ENCODE assay signal across 36 cellular contexts in the genomic region with DNA sequence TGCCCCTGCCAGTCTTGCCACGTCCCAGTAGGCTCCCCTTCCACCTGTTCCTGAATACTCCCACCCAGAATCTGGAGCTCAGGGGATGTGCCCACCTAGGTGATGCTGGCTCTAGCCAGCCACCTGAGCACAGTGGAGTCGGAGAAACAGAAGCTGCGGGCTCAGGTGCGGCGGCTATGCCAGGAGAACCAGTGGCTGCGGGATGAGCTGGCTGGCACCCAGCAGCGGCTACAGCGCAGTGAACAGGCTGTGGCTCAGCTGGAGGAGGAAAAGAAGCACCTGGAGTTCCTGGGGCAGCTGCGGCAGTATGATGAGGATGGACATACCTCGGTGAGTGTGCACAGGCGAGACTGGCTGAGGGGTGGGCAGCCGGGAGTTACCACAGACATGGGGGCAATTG.
"Had no signal": no experiment of that assay in that cellular context is flagged by ENCODE, and none has a peak within 500 bp of the region (broad histone marks: within the 10 kb centered on the region; RNA-seq: fewer than 3 reads in every experiment).

No MANE protein-coding gene starts in this region.

- H3K4me3 Mint-ChIP-seq: activated B cell treated with CpG ODN at 0.5 μM for 24 hours; activated CD4-positive, alpha-beta memory T cell treated with anti-CD3 and anti-CD28 coated beads for 36 hours; activated CD4-positive, alpha-beta T cell treated with anti-CD3 and anti-CD28 coated beads, Interleukin-2, amount 10 ng/mL, durations not matched to agents 24 days and 14 days; activated CD8-positive, alpha-beta T cell treated with anti-CD3 and anti-CD28 coated beads for 36 hours; activated naive CD4-positive, alpha-beta T cell treated with anti-CD3 and anti-CD28 coated beads for 36 hours; activated naive CD8-positive, alpha-beta T cell treated with anti-CD3 and anti-CD28 coated beads for 36 hours; activated T-cell treated with anti-CD3 and anti-CD28 coated beads, Interleukin-2, amount 50 U/mL, for 4 hours; activated T-cell treated with anti-CD3 and anti-CD28 coated beads, Interleukin-2, amount 50 U/mL, for 72 hours; activated T-helper 1 cell treated with anti-CD3 and anti-CD28 coated beads, Interleukin-12 subunit alpha, Interleukin-12 subunit beta, Interleukin-2, Interleukin-4 antibody, amounts not matched to agents 30 ng/mL and 10 ng/mL and 1 ng/mL, durations not matched to agents 14 hours and 24 hours and 36 hours; activated T-helper 17 cell treated with anti-CD3 and anti-CD28 coated beads, Interleukin-2, amount 50 U/mL, for 72 hours; brain; central memory CD8-positive, alpha-beta T cell; T-helper 1 cell treated with Interleukin-12 subunit alpha and Interleukin-12 subunit beta and Interleukin-4 antibody, amounts not matched to agents 30 μg/mL and 1 μg/mL, for 36 hours; T-helper 2 cell treated with Interferon-gamma antibody and Interleukin-4, amounts not matched to agents 5 μg/mL and 100 μg/mL, for 36 hours had no signal

- H3K27ac Mint-ChIP-seq: activated B cell treated with CpG ODN at 0.5 μM for 24 hours; activated CD4-positive, alpha-beta memory T cell treated with anti-CD3 and anti-CD28 coated beads for 36 hours; activated CD4-positive, alpha-beta T cell treated with anti-CD3 and anti-CD28 coated beads, Interleukin-2, amount 10 ng/mL, durations not matched to agents 24 days and 14 days; activated CD8-positive, alpha-beta T cell treated with anti-CD3 and anti-CD28 coated beads for 36 hours; activated naive CD4-positive, alpha-beta T cell treated with anti-CD3 and anti-CD28 coated beads for 36 hours; activated naive CD4-positive, alpha-beta T cell treated with anti-CD3 and anti-CD28 coated beads, Interleukin-2, amount 50 U/mL, for 72 hours; activated naive CD8-positive, alpha-beta T cell treated with anti-CD3 and anti-CD28 coated beads for 36 hours; activated T-cell treated with anti-CD3 and anti-CD28 coated beads, Interleukin-2, amount 50 U/mL, for 72 hours; activated T-helper 1 cell treated with anti-CD3 and anti-CD28 coated beads, Interleukin-12 subunit alpha, Interleukin-12 subunit beta, Interleukin-2, Interleukin-4 antibody, amounts not matched to agents 30 ng/mL and 10 ng/mL and 1 ng/mL, durations not matched to agents 14 hours and 24 hours and 36 hours; activated T-helper 17 cell treated with anti-CD3 and anti-CD28 coated beads, Interleukin-2, amount 50 U/mL, for 72 hours; brain; T-helper 1 cell treated with Interleukin-12 subunit alpha and Interleukin-12 subunit beta and Interleukin-4 antibody, amounts not matched to agents 30 μg/mL and 1 μg/mL, for 36 hours; T-helper 2 cell treated with Interferon-gamma antibody and Interleukin-4, amounts not matched to agents 5 μg/mL and 100 μg/mL, for 36 hours had no signal

- H3K9me3 Mint-ChIP-seq: activated B cell treated with CpG ODN at 0.5 μM for 24 hours; activated CD4-positive, alpha-beta memory T cell treated with anti-CD3 and anti-CD28 coated beads for 36 hours; activated CD4-positive, alpha-beta T cell treated with anti-CD3 and anti-CD28 coated beads, Interleukin-2, amount 10 ng/mL, durations not matched to agents 24 days and 14 days; activated CD8-positive, alpha-beta T cell treated with anti-CD3 and anti-CD28 coated beads for 36 hours; activated naive CD4-positive, alpha-beta T cell treated with anti-CD3 and anti-CD28 coated beads for 36 hours; activated naive CD4-positive, alpha-beta T cell treated with anti-CD3 and anti-CD28 coated beads, Interleukin-2, amount 50 U/mL, for 72 hours; activated naive CD8-positive, alpha-beta T cell treated with anti-CD3 and anti-CD28 coated beads for 36 hours; activated T-cell treated with anti-CD3 and anti-CD28 coated beads, Interleukin-2, amount 50 U/mL, for 4 hours; activated T-cell treated with anti-CD3 and anti-CD28 coated beads, Interleukin-2, amount 50 U/mL, for 72 hours; activated T-helper 1 cell treated with anti-CD3 and anti-CD28 coated beads, Interleukin-12 subunit alpha, Interleukin-12 subunit beta, Interleukin-2, Interleukin-4 antibody, amounts not matched to agents 30 ng/mL and 10 ng/mL and 1 ng/mL, durations not matched to agents 14 hours and 24 hours and 36 hours; activated T-helper 17 cell treated with anti-CD3 and anti-CD28 coated beads, Interleukin-2, amount 50 U/mL, for 72 hours; brain; central memory CD8-positive, alpha-beta T cell; T-helper 1 cell treated with Interleukin-12 subunit alpha and Interleukin-12 subunit beta and Interleukin-4 antibody, amounts not matched to agents 30 μg/mL and 1 μg/mL, for 36 hours; T-helper 2 cell treated with Interferon-gamma antibody and Interleukin-4, amounts not matched to agents 5 μg/mL and 100 μg/mL, for 36 hours had no signal

- DNase-seq: activated B cell treated with CpG ODN at 0.5 μM for 24 hours; activated CD4-positive, alpha-beta memory T cell treated with anti-CD3 and anti-CD28 coated beads for 36 hours; activated CD4-positive, alpha-beta T cell treated with anti-CD3 and anti-CD28 coated beads for 4 hours; activated CD4-positive, alpha-beta T cell treated with anti-CD3 and anti-CD28 coated beads, Interleukin-2, amount 10 ng/mL, durations not matched to agents 24 days and 14 days; activated CD4-positive, alpha-beta T cell treated with anti-CD3 and anti-CD28 coated beads, Interleukin-2, amount 50 U/mL, for 1 hour; activated CD4-positive, alpha-beta T cell treated with anti-CD3 and anti-CD28 coated beads, Interleukin-2, amount 50 U/mL, for 4 hours; activated CD4-positive, CD25-positive, alpha-beta regulatory T cell treated with anti-CD3 and anti-CD28 coated beads, Interleukin-2, amount 50 U/mL, for 72 hours; activated CD8-positive, alpha-beta memory T cell treated with anti-CD3 and anti-CD28 coated beads, Interleukin-2, amount 50 U/mL, for 4 hours; activated CD8-positive, alpha-beta T cell treated with anti-CD3 and anti-CD28 coated beads for 36 hours; activated effector memory CD4-positive, alpha-beta T cell treated with anti-CD3 and anti-CD28 coated beads, Interleukin-2, amount 50 U/mL, for 16 hours; activated gamma-delta T cell treated with Interleukin-2 at 50 U/mL for 16 hours; activated naive CD4-positive, alpha-beta T cell; activated naive CD4-positive, alpha-beta T cell treated with anti-CD3 and anti-CD28 coated beads for 36 hours; activated naive CD4-positive, alpha-beta T cell treated with anti-CD3 and anti-CD28 coated beads, Interleukin-2, amount 50 U/mL, for 16 hours; activated naive CD8-positive, alpha-beta T cell treated with anti-CD3 and anti-CD28 coated beads for 36 hours; activated T-cell treated with anti-CD3 and anti-CD28 coated beads for 4 hours; activated T-cell treated with anti-CD3 and anti-CD28 coated beads, Interleukin-2, amount 50 U/mL, for 1 hour; activated T-cell treated with anti-CD3 and anti-CD28 coated beads, Interleukin-2, amount 50 U/mL, for 4 hours; activated T-cell treated with anti-CD3 and anti-CD28 coated beads, Interleukin-2, amount 50 U/mL, for 72 hours; adrenal gland; amniotic stem cell; aorta; caudate nucleus; cerebellar nuclear complex; T-helper 1 cell; T-helper 2 cell; T-helper 9 cell had no signal

- H3K27me3 ChIP-seq: adrenal gland, cardiac muscle cell had no signal

- H3K9me3 ChIP-seq: adrenal gland had no signal

- H3K27ac ChIP-seq: adrenal gland, cardiac muscle cell, VCaP had no signal

- H3K36me3 Mint-ChIP-seq: activated naive CD8-positive, alpha-beta T cell treated with anti-CD3 and anti-CD28 coated beads for 36 hours had no signal

- H3K27me3 Mint-ChIP-seq: activated B cell treated with CpG ODN at 0.5 μM for 24 hours; activated CD4-positive, alpha-beta memory T cell treated with anti-CD3 and anti-CD28 coated beads for 36 hours; activated CD4-positive, alpha-beta T cell treated with anti-CD3 and anti-CD28 coated beads, Interleukin-2, amount 10 ng/mL, durations not matched to agents 24 days and 14 days; activated CD8-positive, alpha-beta T cell treated with anti-CD3 and anti-CD28 coated beads for 36 hours; activated naive CD8-positive, alpha-beta T cell treated with anti-CD3 and anti-CD28 coated beads for 36 hours; activated T-helper 17 cell treated with anti-CD3 and anti-CD28 coated beads, Interleukin-2, amount 50 U/mL, for 72 hours; central memory CD8-positive, alpha-beta T cell had no signal

- H3K4me3 ChIP-seq: adrenal gland, cardiac muscle cell had no signal
